In genomic region chr16:15055141-15056053, GRCh38 we compare ENCODE assay signal across 8 cellular contexts. TPM values are rescaled to one million over a fixed set of nuclear protein-coding genes. Genes with fewer than 3 reads are reported as not detected.
DNase-seq lines count a peak whose midpoint lies in the region; ATAC-seq and TF ChIP-seq lines count a peak whose summit lies in the region.

No MANE protein-coding gene starts in this region.

- no peaks in the 10 kb centered on the region for H3K9me3 Mint-ChIP-seq in activated naive CD4-positive, alpha-beta T cell treated with anti-CD3 and anti-CD28 coated beads for 36 hours
- no peaks in the 10 kb centered on the region for H3K9me3 Mint-ChIP-seq in activated T-helper 17 cell treated with anti-CD3 and anti-CD28 coated beads, Interleukin-2, amount 50 U/mL, for 72 hours

- 1 to 2% methylated on average over 81 of the region's 81 CpGs for WGBS in sigmoid colon, 2 donors

- no peaks in the 10 kb centered on the region for H3K9me3 ChIP-seq in sigmoid colon

- ATAC-seq in activated T-helper 17 cell treated with anti-CD3 and anti-CD28 coated beads, Interleukin-2, amount 50 U/mL, for 72 hours (replicated peaks) = peak; percentile 63
- peak; percentile 46 for ATAC-seq in left ventricle myocardium superior

- H3K27ac Mint-ChIP-seq in activated naive CD4-positive, alpha-beta T cell treated with anti-CD3 and anti-CD28 coated beads for 36 hours = no peak overlapping the region
- peak overlapping the region; percentile 72 for H3K27ac Mint-ChIP-seq in activated T-helper 17 cell treated with anti-CD3 and anti-CD28 coated beads, Interleukin-2, amount 50 U/mL, for 72 hours

- TF ChIP-seq CTCF in HFF-Myc (IDR thresholded peaks at IDR 0.05; ENCODE audit: low read depth, low read length, missing control alignments) (no peak), NB4 (IDR thresholded peaks at IDR 0.05; ENCODE audit: low read depth, low read length) (peak; percentile 14), sigmoid colon (IDR thresholded peaks at IDR 0.05) (no peak)

- TF ChIP-seq EP300 in sigmoid colon (IDR thresholded peaks at IDR 0.05) = no peak

- peaks cover 17% of the 10 kb centered on the region for H3K4me1 Mint-ChIP-seq in activated naive CD4-positive, alpha-beta T cell treated with anti-CD3 and anti-CD28 coated beads for 36 hours (ENCODE audit: low read depth)
- H3K4me1 Mint-ChIP-seq in activated T-helper 17 cell treated with anti-CD3 and anti-CD28 coated beads, Interleukin-2, amount 50 U/mL, for 72 hours = peaks cover 18% of the 10 kb centered on the region

- peak overlapping the region; percentile 92 for H3K4me3 ChIP-seq in HFF-Myc (replicated peaks; ENCODE audit: low read depth, low read length)
- peak overlapping the region; percentile 67 for H3K4me3 ChIP-seq in NB4 (ENCODE audit: low read depth, low read length)
- peak overlapping the region; percentile 83 to 98 (median 85) for H3K4me3 ChIP-seq in sigmoid colon

- no peaks in the 10 kb centered on the region for H3K27me3 Mint-ChIP-seq in activated naive CD4-positive, alpha-beta T cell treated with anti-CD3 and anti-CD28 coated beads for 36 hours (ENCODE audit: low read depth)
- no peaks in the 10 kb centered on the region for H3K27me3 Mint-ChIP-seq in activated T-helper 17 cell treated with anti-CD3 and anti-CD28 coated beads, Interleukin-2, amount 50 U/mL, for 72 hours

- peaks cover 8% of the 10 kb centered on the region for H3K36me3 Mint-ChIP-seq in activated naive CD4-positive, alpha-beta T cell treated with anti-CD3 and anti-CD28 coated beads for 36 hours (ENCODE audit: low read depth)
- H3K36me3 Mint-ChIP-seq in activated T-helper 17 cell treated with anti-CD3 and anti-CD28 coated beads, Interleukin-2, amount 50 U/mL, for 72 hours (ENCODE audit: low read depth) = peaks cover 20% of the 10 kb centered on the region

- H3K36me3 ChIP-seq in sigmoid colon = peaks cover 0 to 20% (median 3%) of the 10 kb centered on the region in 4 donors

- CTCF ChIA-PET in activated naive CD4-positive, alpha-beta T cell treated with anti-CD3 and anti-CD28 coated beads for 36 hours (lab: Charles Lee) = no interaction called here

- intact Hi-C loops in activated naive CD4-positive, alpha-beta T cell treated with anti-CD3 and anti-CD28 coated beads for 36 hours (cut with micrococcal nuclease) = loop anchor here (1.0 to 5.0 kb wide), 2 partner anchors 39 to 43 kb away; partner anchors contain the start of gene RRN3
- intact Hi-C loops in left ventricle myocardium superior (cut with micrococcal nuclease) = no loop called here
- intact Hi-C loops in sigmoid colon (cut with DNase I) = no loop called here

- peaks cover 0 to 26% (median 14%) of the 10 kb centered on the region in 4 donors for H3K4me1 ChIP-seq in sigmoid colon

- H3K4me3 Mint-ChIP-seq in activated naive CD4-positive, alpha-beta T cell treated with anti-CD3 and anti-CD28 coated beads for 36 hours = peak overlapping the region; percentile 82
- H3K4me3 Mint-ChIP-seq in activated T-helper 17 cell treated with anti-CD3 and anti-CD28 coated beads, Interleukin-2, amount 50 U/mL, for 72 hours = peak overlapping the region; percentile 89

- H3K27ac ChIP-seq in sigmoid colon = peak overlapping the region; percentile 85 to 89 (median 88)

- TF ChIP-seq POLR2A in NB4 (IDR thresholded peaks at IDR 0.05; ENCODE audit: extremely low read depth, insufficient read length) = no peak
- no peak for TF ChIP-seq POLR2A in sigmoid colon (IDR thresholded peaks at IDR 0.05)

- peak; percentile 68 for DNase-seq in activated naive CD4-positive, alpha-beta T cell treated with anti-CD3 and anti-CD28 coated beads for 36 hours
- no peak for DNase-seq in activated naive CD4-positive, alpha-beta T cell treated with Interleukin-2 at 50 U/mL for 16 hours
- DNase-seq in HFF-Myc (ENCODE audit: extremely low read depth, low read depth) (no peak), NB4 (ENCODE audit: low read depth) (peak; percentile 78), left ventricle myocardium superior (no peak), sigmoid colon (peak; percentile 82), NCI-H2196 (lab: John Stamatoyannopoulos, UW; ENCODE audit: unreplicated experiment) (no peak)

- no peaks in the 10 kb centered on the region for H3K27me3 ChIP-seq in sigmoid colon

RNA-seq across cellular contexts. Expression of gene NTAN1, which starts 0.5 kb away (rescaled TPM):
- 10 to 100 TPM; 30.0 to 36.1 TPM for total RNA-seq in activated naive CD4-positive, alpha-beta T cell treated with anti-CD3 and anti-CD28 coated beads for 36 hours
- total RNA-seq in activated T-helper 17 cell treated with anti-CD3 and anti-CD28 coated beads, Interleukin-2, amount 50 U/mL, for 72 hours = 10 to 100 TPM; 60.0 to 60.3 TPM
- 23.7 TPM for total RNA-seq in left ventricle myocardium superior
- 10 to 100 TPM; 61.2 to 90.6 (median 74.8) TPM for total RNA-seq in sigmoid colon
- polyA plus RNA-seq in sigmoid colon = 100 to 1,000 TPM in 2 of 3 donors, 10 to 100 TPM in 1; 32.8 to 112 (median 101) TPM

RNA-seq across cellular contexts. Expression of gene RRN3, which starts 38.7 kb away (rescaled TPM):
- 10 to 100 TPM; 29.6 to 32.4 TPM for total RNA-seq in activated naive CD4-positive, alpha-beta T cell treated with anti-CD3 and anti-CD28 coated beads for 36 hours
- 10 to 100 TPM; 33.8 to 45.7 TPM for total RNA-seq in activated T-helper 17 cell treated with anti-CD3 and anti-CD28 coated beads, Interleukin-2, amount 50 U/mL, for 72 hours
- 25.8 TPM for total RNA-seq in left ventricle myocardium superior
- 10 to 100 TPM; 21.3 to 27.2 (median 25.6) TPM for total RNA-seq in sigmoid colon
- 10 to 100 TPM; 14.5 to 17.4 (median 16.9) TPM for polyA plus RNA-seq in sigmoid colon

Comparison
In these comparisons a context has a peak if more than half of its experiments do, and no peak if none do; other contexts are left out.
1. DNase-seq: peak in activated naive CD4-positive, alpha-beta T cell treated with anti-CD3 and anti-CD28 coated beads for 36 hours (single experiment), NB4 (single experiment) and sigmoid colon (single experiment); none in activated naive CD4-positive, alpha-beta T cell treated with Interleukin-2 at 50 U/mL for 16 hours (single experiment), HFF-Myc (single experiment), left ventricle myocardium superior (single experiment) and NCI-H2196 (single experiment).
2. Peak in every context shown above with its lines, with median percentiles within 50 percentile points of each other: H3K4me3 ChIP-seq.